24 cellular contexts compared by ENCODE assay signal in genomic region chr19:34387446-34387810, GRCh38. TPM values are rescaled to one million over a fixed set of nuclear protein-coding genes. Genes with fewer than 3 reads are reported as not detected.
DNase-seq lines count a peak whose midpoint lies in the region; ATAC-seq, FAIRE-seq and TF ChIP-seq lines count a peak whose summit lies in the region.
"Had no signal": no experiment of that assay in that cellular context is flagged by ENCODE, and none has a peak within 500 bp of the region (broad histone marks: within the 10 kb centered on the region; RNA-seq: fewer than 3 reads in every experiment).

No MANE protein-coding gene starts in this region.

- H3K9me1 ChIP-seq in K562 (ENCODE audit: control insufficient read depth, insufficient read depth, low read length): no peaks in the 10 kb centered on the region

- H4K8ac ChIP-seq in trophoblast cell (ENCODE audit: low read depth, low read length): no peak overlapping the region

- H2AFZ ChIP-seq in HepG2 (ENCODE audit: low read length): no peak overlapping the region
- H2AFZ ChIP-seq in K562 (ENCODE audit: low read depth, low read length): no peak overlapping the region
- no peak overlapping the region for H2AFZ ChIP-seq in trophoblast cell (ENCODE audit: insufficient read depth, low read length, poor library complexity)
- H2AFZ ChIP-seq: GM23338 had no signal

- H3K4me1 ChIP-seq in HepG2 (ENCODE audit: insufficient read depth, low read length) (no peaks in the 10 kb centered on the region), right lobe of liver (no peaks in the 10 kb centered on the region), K562 (replicated peaks in 1 of 2; ENCODE audit: control insufficient read depth in 2 of 2, insufficient read depth in 2 of 2, low read length in 2 of 2) (no peaks in the 10 kb centered on the region), trophoblast cell (ENCODE audit: control insufficient read depth in 1 of 2, insufficient read depth in 2 of 2, low read length in 2 of 2) (peaks cover 21 to 31% of the 10 kb centered on the region in 2 experiments), suprapubic skin (no peaks in the 10 kb centered on the region)
- H3K4me1 ChIP-seq: BLaER1, HAP-1 had no signal

- H4K20me1 ChIP-seq in HepG2 (ENCODE audit: insufficient read depth, low read length) (0 out of 2 replicates have a peak, but pooled peaks cover 11% of the 10 kb centered on the region), K562 (replicated peaks; ENCODE audit: control insufficient read depth, insufficient read depth, low read length) (no peaks in the 10 kb centered on the region; the same call in 1 of the 2 replicates)

- no peak overlapping the region for H3K4me2 ChIP-seq in HepG2 (ENCODE audit: low read depth, low read length)
- H3K4me2 ChIP-seq in K562 (ENCODE audit: insufficient read depth, low read length): no peak overlapping the region
- no peak overlapping the region for H3K4me2 ChIP-seq in trophoblast cell (ENCODE audit: low read length)
- H3K4me2 ChIP-seq: BLaER1, GM23338 had no signal

- no peak overlapping the region for H3K14ac ChIP-seq in trophoblast cell (ENCODE audit: low read length)

- no peaks in the 10 kb centered on the region for H3K27me3 Mint-ChIP-seq in stimulated activated naive B cell treated with anti-CD40 and anti-IgM and Interleukin-4, amounts not matched to agents 10 μg/mL and 1 μg/mL and 100 μg/mL, for 72 hours
- H3K27me3 Mint-ChIP-seq: B cell; CD4-positive, alpha-beta T cell; CD8-positive, alpha-beta memory T cell had no signal

- H3K4me1 Mint-ChIP-seq in stimulated activated naive B cell treated with anti-CD40 and anti-IgM and Interleukin-4, amounts not matched to agents 10 μg/mL and 1 μg/mL and 100 μg/mL, for 72 hours: peaks cover 0 to 16% of the 10 kb centered on the region in 2 donors
- H3K4me1 Mint-ChIP-seq: B cell, GM23338 had no signal

- no peak overlapping the region for H2AK5ac ChIP-seq in trophoblast cell (ENCODE audit: low read length)

- intact Hi-C loops in HepG2 (cut with micrococcal nuclease; ENCODE audit: unreplicated experiment): no loop called here
- intact Hi-C loops in right lobe of liver (cut with DNase I): no loop called here
- intact Hi-C loops in K562 (cut with micrococcal nuclease): no loop called here

- 100% methylated on average over 1 of the region's 1 CpG for WGBS in HepG2 (ENCODE audit: low lambda C conversion rate)
- WGBS in right lobe of liver (ENCODE audit: insufficient coverage, low coverage, low lambda C conversion rate, missing lambda C conversion rate): 100% methylated on average over 1 of the region's 1 CpG
- WGBS in K562 (ENCODE audit: insufficient coverage, low coverage, missing lambda C conversion rate): 100% methylated on average over 1 of the region's 1 CpG
- WGBS in trophoblast cell (ENCODE audit: extremely low coverage, insufficient coverage, insufficient read length): no CpG with 5 or more reads among the region's 1 CpG
- no CpG with 5 or more reads among the region's 1 CpG for WGBS in suprapubic skin

- DNase-seq in HepG2 (ENCODE audit: low spot score): no peak
- DNase-seq in right lobe of liver: no peak
- DNase-seq in K562 (ENCODE audit: extremely low read depth in 1 of 4, low spot score in 3 of 4): no peak
- no peak for DNase-seq in trophoblast cell
- DNase-seq in stimulated activated naive B cell treated with anti-CD40 and anti-IgM and Interleukin-4, amounts not matched to agents 10 μg/mL and 1 μg/mL and 100 μg/mL, for 72 hours: no peak
- no peak for DNase-seq in suprapubic skin (ENCODE audit: low spot score in 2 of 2)
- no peak for DNase-seq in stimulated activated CD4-positive, alpha-beta T cell treated with anti-CD3 and anti-CD28 coated beads, Interleukin-1b, Interleukin-23, amount 100 ng/mL, for 48 hours
- no peak for DNase-seq in activated effector memory CD4-positive, alpha-beta T cell treated with anti-CD3 and anti-CD28 coated beads, Interleukin-2, amount 50 U/mL, for 16 hours
- DNase-seq: CD4-positive, alpha-beta T cell; CD8-positive, alpha-beta memory T cell; DMS 273 treated with DMSO at 0.1 percent for 48 hours; DMS79; EL; GDM1 had no signal

- peaks cover 0 to 1% of the 10 kb centered on the region in 2 donors for H3K9me3 Mint-ChIP-seq in stimulated activated naive B cell treated with anti-CD40 and anti-IgM and Interleukin-4, amounts not matched to agents 10 μg/mL and 1 μg/mL and 100 μg/mL, for 72 hours
- H3K9me3 Mint-ChIP-seq: CD4-positive, alpha-beta T cell; CD8-positive, alpha-beta memory T cell; GM23338 had no signal

- H3K27ac ChIP-seq in HepG2 (ENCODE audit: extremely low read length, insufficient read depth, low read length) (no peak overlapping the region), right lobe of liver (no peak overlapping the region), K562 (ENCODE audit: extremely low read depth, low read depth, low read length) (no peak overlapping the region), trophoblast cell (ENCODE audit: low read depth, low read length) (peak overlapping the region; percentile 25), suprapubic skin (no peak overlapping the region)
- H3K27ac ChIP-seq: 22Rv1, BLaER1, C4-2B had no signal

- ATAC-seq in HepG2: no peak
- ATAC-seq in right lobe of liver: no peak
- no peak for ATAC-seq in K562
- ATAC-seq in stimulated activated naive B cell treated with anti-CD40 and anti-IgM and Interleukin-4, amounts not matched to agents 10 μg/mL and 1 μg/mL and 100 μg/mL, for 72 hours (replicated peaks): no peak
- ATAC-seq: GM23338 had no signal

- in situ Hi-C loops in HepG2 (cut with HindIII; ENCODE audit: extremely low pct_ligation_motif_present, low pct_unique_long_range_greater_than_20kb) (no loop called here), K562 (cut with MboI) (no loop called here)

- POLR2A ChIA-PET in HepG2 (lab: Yijun Ruan, JAX) (no interaction called here), K562 (lab: Yijun Ruan, JAX) (interaction anchor here (0.6 to 1.2 kb wide), 2 partner anchors 12 to 221 kb away, joined by 3 read pairs; no protein-coding TSS in a partner anchor)

- BruUV-seq in HepG2 (replicated peaks; lab: Mats Ljungman, UMichigan): no TSS peak
- BruUV-seq in K562 (replicated peaks; lab: Mats Ljungman, UMichigan): no TSS peak

- H4K12ac ChIP-seq in trophoblast cell (ENCODE audit: low read depth, low read length): no peak overlapping the region

- no peaks in the 10 kb centered on the region for H3K9me3 ChIP-seq in HepG2 (ENCODE audit: low read length)
- no peaks in the 10 kb centered on the region for H3K9me3 ChIP-seq in right lobe of liver
- H3K9me3 ChIP-seq in K562 (replicated peaks; ENCODE audit: control insufficient read depth, insufficient read depth, low read depth, low read length): peaks cover 26% of the 10 kb centered on the region
- peaks cover 12% of the 10 kb centered on the region for H3K9me3 ChIP-seq in trophoblast cell (ENCODE audit: insufficient read depth, low read depth, low read length)
- no peaks in the 10 kb centered on the region for H3K9me3 ChIP-seq in suprapubic skin
- H3K9me3 ChIP-seq: BLaER1, HAP-1 had no signal

- H3K27me3 ChIP-seq in HepG2 (ENCODE audit: control insufficient read depth in 1 of 2, insufficient read depth in 2 of 2, low read length in 2 of 2) (no peaks in the 10 kb centered on the region), right lobe of liver (no peaks in the 10 kb centered on the region), K562 (ENCODE audit: control insufficient read depth in 2 of 2, insufficient read depth in 2 of 2, low read length in 2 of 2) (no peaks in the 10 kb centered on the region), trophoblast cell (ENCODE audit: insufficient read depth, low read length) (no peaks in the 10 kb centered on the region), suprapubic skin (no peaks in the 10 kb centered on the region)
- H3K27me3 ChIP-seq: BLaER1 had no signal

- H3K79me2 ChIP-seq in HepG2 (ENCODE audit: insufficient read depth, low read length) (peaks cover 7% of the 10 kb centered on the region), K562 (ENCODE audit: control insufficient read depth, insufficient read depth, low read length) (peaks cover 20% of the 10 kb centered on the region), trophoblast cell (ENCODE audit: control insufficient read depth, insufficient read depth, low read length, poor library complexity) (no peaks in the 10 kb centered on the region)

- TF ChIP-seq EP300 in HepG2 (IDR thresholded peaks at IDR 0.05; ENCODE audit: low read depth in 2 of 2, low read length in 2 of 2) (no peak), HepG2 (CRISPR knock-in tag; IDR thresholded peaks at IDR 0.05; ENCODE audit: borderline replicate concordance) (no peak), K562 (IDR thresholded peaks at IDR 0.05; ENCODE audit: low read length) (no peak), suprapubic skin (IDR thresholded peaks at IDR 0.05) (no peak)

- H4K91ac ChIP-seq in trophoblast cell (ENCODE audit: low read depth, low read length): no peak overlapping the region

- H3K18ac ChIP-seq in trophoblast cell (ENCODE audit: low read length): no peak overlapping the region

- H3K79me1 ChIP-seq in trophoblast cell (ENCODE audit: low read length): peaks cover 1% of the 10 kb centered on the region

- TF ChIP-seq POLR2A in HepG2 (IDR thresholded peaks at IDR 0.05; ENCODE audit: insufficient read depth in 1 of 2, low read depth in 2 of 2, low read length in 2 of 2): no peak
- no peak for TF ChIP-seq POLR2A in right lobe of liver (IDR thresholded peaks at IDR 0.05)
- TF ChIP-seq POLR2A in K562 (conservative IDR thresholded peaks at IDR 0.05): no peak
- TF ChIP-seq POLR2A in suprapubic skin (IDR thresholded peaks at IDR 0.05): no peak

- H3K9ac ChIP-seq in HepG2 (ENCODE audit: insufficient read depth, low read depth, low read length) (no peak overlapping the region), K562 (ENCODE audit: insufficient read depth in 1 of 2, low read depth in 2 of 2, low read length in 2 of 2) (no peak overlapping the region), trophoblast cell (ENCODE audit: low read length) (no peak overlapping the region)
- H3K9ac ChIP-seq: BLaER1 had no signal

- FAIRE-seq in HepG2 (lab: Jason Lieb, UNC): no peak
- FAIRE-seq in K562 (lab: Jason Lieb, UNC): no peak
- FAIRE-seq: A204.1, D721Med, GM12891, GM18507 had no signal

- peaks cover 49 to 52% of the 10 kb centered on the region in 2 donors for H3K36me3 Mint-ChIP-seq in stimulated activated naive B cell treated with anti-CD40 and anti-IgM and Interleukin-4, amounts not matched to agents 10 μg/mL and 1 μg/mL and 100 μg/mL, for 72 hours

- CTCF ChIA-PET in HepG2 (lab: Yijun Ruan, JAX; ENCODE audit: low intra/inter-chr PET ratio, low total read pairs): no interaction called here
- CTCF ChIA-PET in K562 (lab: Yijun Ruan, JAX; ENCODE audit: low intra/inter-chr PET ratio): no interaction called here

- no peak overlapping the region for H2BK12ac ChIP-seq in trophoblast cell (ENCODE audit: low read length)

- H3K4me3 Mint-ChIP-seq in stimulated activated naive B cell treated with anti-CD40 and anti-IgM and Interleukin-4, amounts not matched to agents 10 μg/mL and 1 μg/mL and 100 μg/mL, for 72 hours: no peak overlapping the region
- H3K4me3 Mint-ChIP-seq: B cell; CD4-positive, alpha-beta T cell; CD8-positive, alpha-beta memory T cell; GM23338 had no signal

- H3K27ac Mint-ChIP-seq in stimulated activated naive B cell treated with anti-CD40 and anti-IgM and Interleukin-4, amounts not matched to agents 10 μg/mL and 1 μg/mL and 100 μg/mL, for 72 hours: peak overlapping the region; percentile 4
- H3K27ac Mint-ChIP-seq: B cell; CD4-positive, alpha-beta T cell; GM23338 had no signal

- no peak overlapping the region for H3K4ac ChIP-seq in trophoblast cell (ENCODE audit: low read depth, low read length)

- no peak overlapping the region for H2BK120ac ChIP-seq in trophoblast cell (ENCODE audit: insufficient read depth, low read length, poor library complexity)

- H3K36me3 ChIP-seq in HepG2 (replicated peaks in 1 of 2; ENCODE audit: control insufficient read depth in 1 of 2, insufficient read depth in 2 of 2, low read length in 2 of 2) (peaks cover 61 to 97% of the 10 kb centered on the region in 2 experiments), right lobe of liver (peaks cover 5 to 74% (median 36%) of the 10 kb centered on the region in 4 donors), K562 (ENCODE audit: control insufficient read depth, insufficient read depth, low read length) (peaks cover 97% of the 10 kb centered on the region), trophoblast cell (ENCODE audit: control insufficient read depth in 1 of 2, insufficient read depth in 2 of 2, low read length in 2 of 2) (peaks cover 27 to 50% of the 10 kb centered on the region in 2 experiments), suprapubic skin (peaks cover 76% of the 10 kb centered on the region)

- TF ChIP-seq CTCF in HepG2 (CRISPR knock-in tag; IDR thresholded peaks at IDR 0.05) (no peak), right lobe of liver (IDR thresholded peaks at IDR 0.05) (no peak), K562 (IDR thresholded peaks at IDR 0.05 in 2 of 3, conservative IDR thresholded peaks at IDR 0.05 in 1 of 3; ENCODE audit: insufficient read depth in 2 of 3, low read depth in 1 of 3, low read length in 3 of 3) (no peak), suprapubic skin (IDR thresholded peaks at IDR 0.05) (no peak)

- H3K4me3 ChIP-seq in HepG2 (replicated peaks in 1 of 3; ENCODE audit: insufficient read depth in 1 of 3, low read depth in 2 of 3, low read length in 3 of 3): no peak overlapping the region
- no peak overlapping the region for H3K4me3 ChIP-seq in right lobe of liver
- H3K4me3 ChIP-seq in K562: no peak overlapping the region
- no peak overlapping the region for H3K4me3 ChIP-seq in trophoblast cell (ENCODE audit: low read depth, low read length)
- H3K4me3 ChIP-seq in suprapubic skin: no peak overlapping the region
- H3K4me3 ChIP-seq: BLaER1, GM23338, HAP-1 had no signal

- TF ChIP-seq RAD21 in HepG2 (CRISPR knock-in tag; IDR thresholded peaks at IDR 0.05) (no peak), K562 (CRISPR knock-in tag; conservative IDR thresholded peaks at IDR 0.05 in 1 of 2, IDR thresholded peaks at IDR 0.05 in 1 of 2) (no peak)

- no peak overlapping the region for H2BK5ac ChIP-seq in trophoblast cell (ENCODE audit: low read depth, low read length, poor library complexity)

- H3K23ac ChIP-seq in trophoblast cell (ENCODE audit: low read length): no peak overlapping the region

RNA-seq across cellular contexts. Expression of gene PDCD2L, which starts 16.8 kb away (rescaled TPM):
- total RNA-seq in HepG2 (2016; rRNA removed; fragmentation: Illumina TruSeq; extraction: Trizol): 35.2 and 40.5 TPM in 2 replicates
- total RNA-seq in HepG2 (2016; cell fraction: cytosol; rRNA removed; fragmentation: Illumina TruSeq; extraction: Trizol; ENCODE audit: low read depth): 11.6 and 14.8 TPM in 2 replicates
- total RNA-seq in HepG2 (2016; cell fraction: insoluble cytoplasmic fraction; rRNA removed; fragmentation: Illumina TruSeq; extraction: Trizol): 33.1 and 33.4 TPM in 2 replicates
- 13.3 and 18.3 TPM in 2 replicates for total RNA-seq in HepG2 (2016; cell fraction: membrane; rRNA removed; fragmentation: Illumina TruSeq; extraction: Trizol)
- total RNA-seq in HepG2 (2016; cell fraction: nucleus; rRNA removed; fragmentation: Illumina TruSeq; extraction: Trizol): 15.7 and 15.8 TPM in 2 replicates
- polyA plus RNA-seq in HepG2 (2011; rRNA removed): 24.5 and 29.3 TPM in 2 replicates
- 30.4 and 32.4 TPM in 2 replicates for polyA plus RNA-seq in HepG2 (2011; cell fraction: cytosol; rRNA removed)
- 11.2 and 15.1 TPM in 2 replicates for polyA plus RNA-seq in HepG2 (2011; cell fraction: nucleus; rRNA removed)
- 22.2 and 26.3 TPM in 2 replicates for polyA plus RNA-seq in HepG2 (2012)
- polyA plus RNA-seq in HepG2 (2016; cell fraction: cytosol; fragmentation: Illumina TruSeq; extraction: Trizol; ENCODE audit: low read depth): 9.9 and 11.5 TPM in 2 replicates
- 28.1 and 29.2 TPM in 2 replicates for polyA plus RNA-seq in HepG2 (2016; cell fraction: insoluble cytoplasmic fraction; fragmentation: Illumina TruSeq; extraction: Trizol; ENCODE audit: low read depth)
- 11.1 and 13.6 TPM in 2 replicates for polyA plus RNA-seq in HepG2 (2016; cell fraction: membrane; fragmentation: Illumina TruSeq; extraction: Trizol; ENCODE audit: low read depth)
- 16.5 and 17.5 TPM in 2 replicates for polyA plus RNA-seq in HepG2 (2016; cell fraction: nucleus; fragmentation: Illumina TruSeq; extraction: Trizol; ENCODE audit: insufficient read depth, low read depth)
- 34.1 and 34.4 TPM in 2 replicates for polyA minus RNA-seq in HepG2 (2011; rRNA and poly(A)+ RNA removed; ENCODE audit: low replicate concordance)
- 6.5 and 7.9 TPM in 2 replicates for polyA minus RNA-seq in HepG2 (2011; cell fraction: cytosol; rRNA and poly(A)+ RNA removed)
- 11.6 and 12.1 TPM in 2 replicates for polyA minus RNA-seq in HepG2 (2011; cell fraction: nucleus; rRNA and poly(A)+ RNA removed)
- 10 to 100 TPM in 2 of 6 experiments, 1 to 10 TPM in 4; 3.0 to 13.4 (median 4.5) TPM for total RNA-seq in right lobe of liver
- total RNA-seq in K562 (2011; cell fraction: chromatin; rRNA removed; ENCODE audit: low replicate concordance): 45.0 and 54.7 TPM in 2 replicates
- total RNA-seq in K562 (2011; cell fraction: nucleolus; rRNA removed): 50.1 and 53.4 TPM in 2 replicates
- 40.0 and 41.6 TPM in 2 replicates for total RNA-seq in K562 (2011; cell fraction: nucleoplasm; rRNA removed)
- total RNA-seq in K562 (2014; rRNA removed): 56.5 and 83.0 TPM in 2 replicates
- 61.9 and 68.5 TPM in 2 replicates for total RNA-seq in K562 (2014; rRNA removed; fragmentation: Illumina TruSeq; extraction: Trizol)
- total RNA-seq in K562 (2015; rRNA removed; fragmentation: Illumina TruSeq; extraction: Trizol): 47.7 and 51.1 TPM in 2 replicates
- 48.6 and 56.3 TPM in 2 replicates for total RNA-seq in K562 (2021)
- 62.8 and 65.9 TPM in 2 replicates for polyA plus RNA-seq in K562 (2011; rRNA removed)
- 69.2 and 96.2 TPM in 2 replicates for polyA plus RNA-seq in K562 (2011; cell fraction: cytosol; rRNA removed)
- 32.6 and 34.5 TPM in 2 replicates for polyA plus RNA-seq in K562 (2011; cell fraction: nucleus; rRNA removed)
- 26.8 and 37.9 TPM in 2 replicates for polyA plus RNA-seq in K562 (2012)
- polyA plus RNA-seq in K562 (2014; fragmentation: Illumina TruSeq; extraction: Trizol): 43.7 and 46.2 TPM in 2 replicates
- polyA plus RNA-seq in K562 (2014; fragmentation: Nextera tagmentation; extraction: Ambion mirVana): 10 to 100 TPM; 12.1 to 14.6 TPM
- polyA plus RNA-seq in K562 (2014; rRNA removed): 60.5 and 67.3 TPM in 2 replicates
- 62.3 and 71.3 TPM in 2 replicates for polyA minus RNA-seq in K562 (2011; rRNA and poly(A)+ RNA removed)
- 16.2 and 17.5 TPM in 2 replicates for polyA minus RNA-seq in K562 (2011; cell fraction: cytosol; rRNA and poly(A)+ RNA removed)
- 12.8 and 20.4 TPM in 2 replicates for polyA minus RNA-seq in K562 (2011; cell fraction: nucleus; rRNA and poly(A)+ RNA removed)
- 18.1 and 19.0 TPM in 2 replicates for polyA plus RNA-seq in trophoblast cell (2013)
- 10 to 100 TPM in 3 of 4 donors, 1 to 10 TPM in 1; 5.9 to 20.3 (median 14.7) TPM for total RNA-seq in suprapubic skin

RNA-seq across cellular contexts. Expression of gene GPI, which starts 22.4 kb away (rescaled TPM):
- 167 and 207 TPM in 2 replicates for total RNA-seq in HepG2 (2016; rRNA removed; fragmentation: Illumina TruSeq; extraction: Trizol)
- total RNA-seq in HepG2 (2016; cell fraction: cytosol; rRNA removed; fragmentation: Illumina TruSeq; extraction: Trizol; ENCODE audit: low read depth): 57.7 and 63.3 TPM in 2 replicates
- total RNA-seq in HepG2 (2016; cell fraction: insoluble cytoplasmic fraction; rRNA removed; fragmentation: Illumina TruSeq; extraction: Trizol): 170 and 179 TPM in 2 replicates
- 117 and 119 TPM in 2 replicates for total RNA-seq in HepG2 (2016; cell fraction: membrane; rRNA removed; fragmentation: Illumina TruSeq; extraction: Trizol)
- 102 and 114 TPM in 2 replicates for total RNA-seq in HepG2 (2016; cell fraction: nucleus; rRNA removed; fragmentation: Illumina TruSeq; extraction: Trizol)
- polyA plus RNA-seq in HepG2 (2011; rRNA removed): 115 and 147 TPM in 2 replicates
- polyA plus RNA-seq in HepG2 (2011; cell fraction: cytosol; rRNA removed): 137 and 170 TPM in 2 replicates
- 307 and 407 TPM in 2 replicates for polyA plus RNA-seq in HepG2 (2011; cell fraction: nucleus; rRNA removed)
- polyA plus RNA-seq in HepG2 (2012): 311 and 360 TPM in 2 replicates
- 97.4 and 105 TPM in 2 replicates for polyA plus RNA-seq in HepG2 (2016; cell fraction: cytosol; fragmentation: Illumina TruSeq; extraction: Trizol; ENCODE audit: low read depth)
- polyA plus RNA-seq in HepG2 (2016; cell fraction: insoluble cytoplasmic fraction; fragmentation: Illumina TruSeq; extraction: Trizol; ENCODE audit: low read depth): 183 and 254 TPM in 2 replicates
- 113 and 126 TPM in 2 replicates for polyA plus RNA-seq in HepG2 (2016; cell fraction: membrane; fragmentation: Illumina TruSeq; extraction: Trizol; ENCODE audit: low read depth)
- 173 and 188 TPM in 2 replicates for polyA plus RNA-seq in HepG2 (2016; cell fraction: nucleus; fragmentation: Illumina TruSeq; extraction: Trizol; ENCODE audit: insufficient read depth, low read depth)
- 301 and 307 TPM in 2 replicates for polyA minus RNA-seq in HepG2 (2011; rRNA and poly(A)+ RNA removed; ENCODE audit: low replicate concordance)
- polyA minus RNA-seq in HepG2 (2011; cell fraction: cytosol; rRNA and poly(A)+ RNA removed): 278 and 286 TPM in 2 replicates
- polyA minus RNA-seq in HepG2 (2011; cell fraction: nucleus; rRNA and poly(A)+ RNA removed): 125 and 126 TPM in 2 replicates
- 100 to 1,000 TPM; 163 to 364 (median 256) TPM for total RNA-seq in right lobe of liver
- 590 and 952 TPM in 2 replicates for total RNA-seq in K562 (2011; cell fraction: chromatin; rRNA removed; ENCODE audit: low replicate concordance)
- 406 and 452 TPM in 2 replicates for total RNA-seq in K562 (2011; cell fraction: nucleolus; rRNA removed)
- 536 and 580 TPM in 2 replicates for total RNA-seq in K562 (2011; cell fraction: nucleoplasm; rRNA removed)
- total RNA-seq in K562 (2014; rRNA removed): 140 and 173 TPM in 2 replicates
- total RNA-seq in K562 (2014; rRNA removed; fragmentation: Illumina TruSeq; extraction: Trizol): 95.8 and 118 TPM in 2 replicates
- total RNA-seq in K562 (2015; rRNA removed; fragmentation: Illumina TruSeq; extraction: Trizol): 122 and 132 TPM in 2 replicates
- 349 and 358 TPM in 2 replicates for total RNA-seq in K562 (2021)
- 94.1 and 259 TPM in 2 replicates for polyA plus RNA-seq in K562 (2011; rRNA removed)
- polyA plus RNA-seq in K562 (2011; cell fraction: cytosol; rRNA removed): 182 and 184 TPM in 2 replicates
- polyA plus RNA-seq in K562 (2011; cell fraction: nucleus; rRNA removed): 344 and 354 TPM in 2 replicates
- polyA plus RNA-seq in K562 (2012): 353 and 375 TPM in 2 replicates
- 306 and 322 TPM in 2 replicates for polyA plus RNA-seq in K562 (2014; fragmentation: Illumina TruSeq; extraction: Trizol)
- 100 to 1,000 TPM in 1 of 2 experiments, 10 to 100 TPM in 1; 88.3 to 168 TPM for polyA plus RNA-seq in K562 (2014; fragmentation: Nextera tagmentation; extraction: Ambion mirVana)
- polyA plus RNA-seq in K562 (2014; rRNA removed): 114 and 116 TPM in 2 replicates
- polyA minus RNA-seq in K562 (2011; rRNA and poly(A)+ RNA removed): 222 and 306 TPM in 2 replicates
- 368 and 561 TPM in 2 replicates for polyA minus RNA-seq in K562 (2011; cell fraction: cytosol; rRNA and poly(A)+ RNA removed)
- polyA minus RNA-seq in K562 (2011; cell fraction: nucleus; rRNA and poly(A)+ RNA removed): 118 and 188 TPM in 2 replicates
- polyA plus RNA-seq in trophoblast cell (2013): 83.4 and 84.5 TPM in 2 replicates
- total RNA-seq in suprapubic skin: 100 to 1,000 TPM in 3 of 4 donors, 10 to 100 TPM in 1; 75.8 to 219 (median 180) TPM

RNA-seq across cellular contexts. Expression of gene UBA2, which starts 40.8 kb away (rescaled TPM):
- 222 and 327 TPM in 2 replicates for total RNA-seq in HepG2 (2016; rRNA removed; fragmentation: Illumina TruSeq; extraction: Trizol)
- total RNA-seq in HepG2 (2016; cell fraction: cytosol; rRNA removed; fragmentation: Illumina TruSeq; extraction: Trizol; ENCODE audit: low read depth): 111 and 132 TPM in 2 replicates
- 217 and 335 TPM in 2 replicates for total RNA-seq in HepG2 (2016; cell fraction: insoluble cytoplasmic fraction; rRNA removed; fragmentation: Illumina TruSeq; extraction: Trizol)
- 253 and 274 TPM in 2 replicates for total RNA-seq in HepG2 (2016; cell fraction: membrane; rRNA removed; fragmentation: Illumina TruSeq; extraction: Trizol)
- total RNA-seq in HepG2 (2016; cell fraction: nucleus; rRNA removed; fragmentation: Illumina TruSeq; extraction: Trizol): 84.0 and 88.3 TPM in 2 replicates
- 117 and 172 TPM in 2 replicates for polyA plus RNA-seq in HepG2 (2011; rRNA removed)
- 89.3 and 104 TPM in 2 replicates for polyA plus RNA-seq in HepG2 (2011; cell fraction: cytosol; rRNA removed)
- polyA plus RNA-seq in HepG2 (2011; cell fraction: nucleus; rRNA removed): 43.7 and 47.8 TPM in 2 replicates
- polyA plus RNA-seq in HepG2 (2012): 112 and 146 TPM in 2 replicates
- 64.4 and 67.9 TPM in 2 replicates for polyA plus RNA-seq in HepG2 (2016; cell fraction: cytosol; fragmentation: Illumina TruSeq; extraction: Trizol; ENCODE audit: low read depth)
- polyA plus RNA-seq in HepG2 (2016; cell fraction: insoluble cytoplasmic fraction; fragmentation: Illumina TruSeq; extraction: Trizol; ENCODE audit: low read depth): 228 and 233 TPM in 2 replicates
- 113 and 131 TPM in 2 replicates for polyA plus RNA-seq in HepG2 (2016; cell fraction: membrane; fragmentation: Illumina TruSeq; extraction: Trizol; ENCODE audit: low read depth)
- polyA plus RNA-seq in HepG2 (2016; cell fraction: nucleus; fragmentation: Illumina TruSeq; extraction: Trizol; ENCODE audit: insufficient read depth, low read depth): 93.7 and 95.4 TPM in 2 replicates
- 113 and 118 TPM in 2 replicates for polyA minus RNA-seq in HepG2 (2011; rRNA and poly(A)+ RNA removed; ENCODE audit: low replicate concordance)
- 132 and 194 TPM in 2 replicates for polyA minus RNA-seq in HepG2 (2011; cell fraction: cytosol; rRNA and poly(A)+ RNA removed)
- 68.1 and 99.3 TPM in 2 replicates for polyA minus RNA-seq in HepG2 (2011; cell fraction: nucleus; rRNA and poly(A)+ RNA removed)
- total RNA-seq in right lobe of liver: 10 to 100 TPM; 16.8 to 33.0 (median 25.2) TPM
- 209 and 222 TPM in 2 replicates for total RNA-seq in K562 (2011; cell fraction: chromatin; rRNA removed; ENCODE audit: low replicate concordance)
- 59.7 and 66.9 TPM in 2 replicates for total RNA-seq in K562 (2011; cell fraction: nucleolus; rRNA removed)
- 107 and 129 TPM in 2 replicates for total RNA-seq in K562 (2011; cell fraction: nucleoplasm; rRNA removed)
- 249 and 271 TPM in 2 replicates for total RNA-seq in K562 (2014; rRNA removed)
- total RNA-seq in K562 (2014; rRNA removed; fragmentation: Illumina TruSeq; extraction: Trizol): 297 and 375 TPM in 2 replicates
- total RNA-seq in K562 (2015; rRNA removed; fragmentation: Illumina TruSeq; extraction: Trizol): 264 and 274 TPM in 2 replicates
- total RNA-seq in K562 (2021): 196 and 199 TPM in 2 replicates
- 345 and 444 TPM in 2 replicates for polyA plus RNA-seq in K562 (2011; rRNA removed)
- 156 and 219 TPM in 2 replicates for polyA plus RNA-seq in K562 (2011; cell fraction: cytosol; rRNA removed)
- polyA plus RNA-seq in K562 (2011; cell fraction: nucleus; rRNA removed): 102 and 133 TPM in 2 replicates
- 188 and 336 TPM in 2 replicates for polyA plus RNA-seq in K562 (2012)
- 230 and 254 TPM in 2 replicates for polyA plus RNA-seq in K562 (2014; fragmentation: Illumina TruSeq; extraction: Trizol)
- polyA plus RNA-seq in K562 (2014; fragmentation: Nextera tagmentation; extraction: Ambion mirVana): 10 to 100 TPM; 80.0 to 89.7 TPM
- 266 and 283 TPM in 2 replicates for polyA plus RNA-seq in K562 (2014; rRNA removed)
- polyA minus RNA-seq in K562 (2011; rRNA and poly(A)+ RNA removed): 560 and 566 TPM in 2 replicates
- 238 and 297 TPM in 2 replicates for polyA minus RNA-seq in K562 (2011; cell fraction: cytosol; rRNA and poly(A)+ RNA removed)
- 43.4 and 84.3 TPM in 2 replicates for polyA minus RNA-seq in K562 (2011; cell fraction: nucleus; rRNA and poly(A)+ RNA removed)
- 118 and 135 TPM in 2 replicates for polyA plus RNA-seq in trophoblast cell (2013)
- 10 to 100 TPM; 60.5 to 98.6 (median 84.7) TPM for total RNA-seq in suprapubic skin

Comparison
In these comparisons a context has a peak if more than half of its experiments do, and no peak if none do; other contexts are left out.
1. Of the 241 proteins assayed by ChIP-seq in both HepG2 and K562: peak only in HepG2: none; only in K562: SNRNP70; in both: none; in neither: 240.